In the genomic region with DNA sequence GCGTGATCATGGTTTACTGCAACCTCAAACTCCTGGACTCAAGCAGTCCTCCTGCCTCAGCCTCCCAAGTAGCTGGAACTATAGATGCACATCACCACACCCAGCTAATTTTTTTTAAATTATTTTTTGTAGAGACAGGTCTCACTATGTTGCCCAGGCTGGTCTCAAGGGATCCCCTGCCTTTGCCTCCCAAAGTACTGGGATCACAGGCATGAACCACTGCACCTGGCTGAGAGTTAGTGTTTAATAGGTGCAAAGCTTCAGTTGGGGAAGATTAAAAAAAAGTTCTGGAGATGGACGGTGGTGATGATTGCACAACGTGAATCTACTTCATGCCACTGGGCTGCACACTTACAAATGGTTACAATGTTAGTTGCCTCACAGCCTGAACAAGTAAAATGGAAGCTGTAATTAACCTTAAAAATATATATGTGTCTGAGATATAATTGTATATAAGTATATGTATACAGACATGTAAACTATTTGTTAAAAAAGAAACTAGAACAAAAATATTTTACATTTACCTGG, we compare ENCODE assay signal across 17 cellular contexts.
"Had no signal": no experiment of that assay in that cellular context is flagged by ENCODE, and none has a peak within 500 bp of the region (broad histone marks: within the 10 kb centered on the region; RNA-seq: fewer than 3 reads in every experiment).

No MANE protein-coding gene starts in this region.

- H3K27me3 ChIP-seq: adrenal gland, cardiac muscle cell, stomach, upper lobe of left lung had no signal

- H3K9me3 ChIP-seq: adrenal gland, prostate gland, stomach, upper lobe of left lung had no signal

- H3K36me3 ChIP-seq: adrenal gland, cardiac muscle cell, prostate gland, stomach, upper lobe of left lung, WERI-Rb-1 had no signal

- H3K4me1 ChIP-seq: prostate gland had no signal

- DNase-seq: activated CD4-positive, alpha-beta T cell treated with anti-CD3 and anti-CD28 coated beads for 1 hour; activated CD4-positive, alpha-beta T cell treated with anti-CD3 and anti-CD28 coated beads, Interleukin-2, amount 50 U/mL, for 4 hours; activated gamma-delta T cell treated with Interleukin-2 at 50 U/mL for 16 hours; activated T-cell treated with anti-CD3 and anti-CD28 coated beads for 4 hours; adrenal gland; effector memory CD8-positive, alpha-beta T cell; naive thymus-derived CD8-positive, alpha-beta T cell; stimulated activated CD4-positive, alpha-beta T cell treated with anti-CD3 and anti-CD28 coated beads, Interleukin-4, amount 100 ng/mL, for 24 hours; stomach; upper lobe of left lung; WERI-Rb-1 had no signal

- ATAC-seq: activated naive CD4-positive, alpha-beta T cell treated with anti-CD3 and anti-CD28 coated beads, Interleukin-2, amount 50 U/mL, for 72 hours; effector memory CD8-positive, alpha-beta T cell; sciatic nerve; stimulated activated effector memory CD8-positive, alpha-beta T cell treated with anti-CD3 and anti-CD28 coated beads, Interleukin-12 subunit alpha, Interleukin-12 subunit beta, amount 100 ng/mL, for 72 hours had no signal

- H3K27ac ChIP-seq: adrenal gland, cardiac muscle cell, prostate gland, WERI-Rb-1 had no signal

- H3K4me3 ChIP-seq: adrenal gland, cardiac muscle cell, prostate gland, smooth muscle cell, stomach, upper lobe of left lung had no signal
